36 cellular contexts compared by ENCODE assay signal in the genomic region with DNA sequence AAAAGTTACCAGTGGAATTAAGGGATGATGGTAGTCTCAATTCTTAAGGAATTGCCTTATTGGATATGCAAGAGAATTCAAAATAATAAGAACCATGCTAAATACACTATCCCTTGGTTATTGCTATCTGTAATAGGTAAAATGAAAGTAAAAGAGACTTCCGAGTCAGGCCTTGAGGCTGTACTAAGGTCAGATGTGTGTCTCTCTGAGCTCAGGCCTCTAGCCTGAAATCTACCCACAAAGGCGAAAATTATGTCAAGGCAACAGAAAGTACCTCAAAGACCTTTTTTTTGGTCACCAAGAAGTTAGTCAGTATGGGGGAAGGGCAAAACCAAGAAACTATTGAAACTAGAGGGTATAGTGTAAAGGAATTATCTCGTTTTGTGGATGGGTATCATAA.
"Had no signal": no experiment of that assay in that cellular context is flagged by ENCODE, and none has a peak within 500 bp of the region (broad histone marks: within the 10 kb centered on the region; RNA-seq: fewer than 3 reads in every experiment).

No MANE protein-coding gene starts in this region.

- H3K27me3 ChIP-seq: adrenal gland, body of pancreas, esophagus squamous epithelium had no signal

- H3K27me3 Mint-ChIP-seq: activated B cell treated with CpG ODN at 0.5 μM for 24 hours; activated CD8-positive, alpha-beta T cell treated with anti-CD3 and anti-CD28 coated beads for 36 hours; activated naive CD4-positive, alpha-beta T cell treated with anti-CD3 and anti-CD28 coated beads, Interleukin-2, amount 50 U/mL, for 24 hours; activated naive CD8-positive, alpha-beta T cell treated with anti-CD3 and anti-CD28 coated beads for 36 hours; activated naive CD8-positive, alpha-beta T cell treated with anti-CD3 and anti-CD28 coated beads, Interleukin-2, amount 50 U/mL, for 24 hours; activated T-helper 17 cell treated with anti-CD3 and anti-CD28 coated beads, Interleukin-2, amount 50 U/mL, for 72 hours; T-helper 17 cell had no signal

- H3K4me3 ChIP-seq: adrenal gland, body of pancreas, esophagus squamous epithelium had no signal

- DNase-seq: activated B cell treated with CpG ODN at 0.5 μM for 24 hours; activated CD4-positive, alpha-beta T cell treated with anti-CD3 and anti-CD28 coated beads for 48 hours; activated CD4-positive, alpha-beta T cell treated with anti-CD3 and anti-CD28 coated beads, Interleukin-2, amount 50 U/mL, for 1 hour; activated CD4-positive, alpha-beta T cell treated with anti-CD3 and anti-CD28 coated beads, Interleukin-2, amount 50 U/mL, for 48 hours; activated CD8-positive, alpha-beta memory T cell treated with anti-CD3 and anti-CD28 coated beads for 24 hours; activated CD8-positive, alpha-beta T cell treated with anti-CD3 and anti-CD28 coated beads for 36 hours; activated effector memory CD4-positive, alpha-beta T cell treated with Interleukin-2 at 50 U/mL for 16 hours; activated gamma-delta T cell treated with Interleukin-2 at 50 U/mL for 16 hours; activated naive CD4-positive, alpha-beta T cell treated with Interleukin-2 at 50 U/mL for 16 hours; activated naive CD8-positive, alpha-beta T cell treated with anti-CD3 and anti-CD28 coated beads for 36 hours; activated naive CD8-positive, alpha-beta T cell treated with anti-CD3 and anti-CD28 coated beads, Interleukin-2, amount 50 U/mL, for 24 hours; activated T-cell treated with anti-CD3 and anti-CD28 coated beads, Interleukin-2, amount 50 U/mL, for 4 hours; adrenal gland; amygdala; aorta; body of pancreas; caudate nucleus; cortex of kidney; dermis blood vessel endothelial cell; effector CD8-positive, alpha-beta T cell; esophagus squamous epithelium; foreskin fibroblast; head of caudate nucleus; T-helper 1 cell; T-helper 17 cell; T1000; WERI-Rb-1 had no signal

- FAIRE-seq: colon, endometrium, endothelial cell of umbilical vein, frontal cortex had no signal

- H3K9me3 ChIP-seq: adrenal gland, body of pancreas, esophagus squamous epithelium had no signal

- H3K4me1 ChIP-seq: esophagus squamous epithelium had no signal

- H3K9me3 Mint-ChIP-seq: activated B cell treated with CpG ODN at 0.5 μM for 24 hours; activated naive CD4-positive, alpha-beta T cell treated with anti-CD3 and anti-CD28 coated beads, Interleukin-2, amount 50 U/mL, for 24 hours; activated naive CD8-positive, alpha-beta T cell treated with anti-CD3 and anti-CD28 coated beads for 36 hours; activated naive CD8-positive, alpha-beta T cell treated with anti-CD3 and anti-CD28 coated beads, Interleukin-2, amount 50 U/mL, for 24 hours; activated T-cell treated with anti-CD3 and anti-CD28 coated beads, Interleukin-2, amount 50 U/mL, for 4 hours had no signal

- ATAC-seq: activated CD4-positive, CD25-positive, alpha-beta regulatory T cell treated with anti-CD3 and anti-CD28 coated beads, Interleukin-2, amount 50 U/mL, for 24 hours; activated CD8-positive, alpha-beta T cell treated with anti-CD3 and anti-CD28 coated beads for 36 hours; activated naive CD8-positive, alpha-beta T cell treated with anti-CD3 and anti-CD28 coated beads, Interleukin-2, amount 50 U/mL, for 24 hours; activated T-cell treated with anti-CD3 and anti-CD28 coated beads, Interleukin-2, amount 50 U/mL, for 4 hours; activated T-helper 17 cell treated with anti-CD3 and anti-CD28 coated beads, Interleukin-2, amount 50 U/mL, for 72 hours; body of pancreas; T-helper 17 cell had no signal

- H3K36me3 ChIP-seq: adrenal gland, esophagus squamous epithelium, WERI-Rb-1 had no signal

- H3K27ac Mint-ChIP-seq: activated B cell treated with CpG ODN at 0.5 μM for 24 hours; activated CD8-positive, alpha-beta T cell treated with anti-CD3 and anti-CD28 coated beads for 36 hours; activated naive CD4-positive, alpha-beta T cell treated with anti-CD3 and anti-CD28 coated beads, Interleukin-2, amount 50 U/mL, for 24 hours; activated naive CD8-positive, alpha-beta T cell treated with anti-CD3 and anti-CD28 coated beads for 36 hours; activated naive CD8-positive, alpha-beta T cell treated with anti-CD3 and anti-CD28 coated beads, Interleukin-2, amount 50 U/mL, for 24 hours; activated T-helper 17 cell treated with anti-CD3 and anti-CD28 coated beads, Interleukin-2, amount 50 U/mL, for 72 hours; T-helper 17 cell; T-helper 2 cell treated with Interferon-gamma antibody and Interleukin-4, amounts not matched to agents 5 μg/mL and 100 μg/mL, for 36 hours had no signal

- H3K4me1 Mint-ChIP-seq: activated B cell treated with CpG ODN at 0.5 μM for 24 hours; activated naive CD4-positive, alpha-beta T cell treated with anti-CD3 and anti-CD28 coated beads, Interleukin-2, amount 50 U/mL, for 24 hours; activated naive CD8-positive, alpha-beta T cell treated with anti-CD3 and anti-CD28 coated beads for 36 hours; activated naive CD8-positive, alpha-beta T cell treated with anti-CD3 and anti-CD28 coated beads, Interleukin-2, amount 50 U/mL, for 24 hours; activated T-helper 17 cell treated with anti-CD3 and anti-CD28 coated beads, Interleukin-2, amount 50 U/mL, for 72 hours; T-helper 17 cell had no signal

- H3K27ac ChIP-seq: adrenal gland, body of pancreas, epithelial cell of prostate, esophagus squamous epithelium, WERI-Rb-1 had no signal

- H3K4me3 Mint-ChIP-seq: activated B cell treated with CpG ODN at 0.5 μM for 24 hours; activated CD8-positive, alpha-beta T cell treated with anti-CD3 and anti-CD28 coated beads for 36 hours; activated naive CD4-positive, alpha-beta T cell treated with anti-CD3 and anti-CD28 coated beads, Interleukin-2, amount 50 U/mL, for 24 hours; activated naive CD8-positive, alpha-beta T cell treated with anti-CD3 and anti-CD28 coated beads for 36 hours; activated naive CD8-positive, alpha-beta T cell treated with anti-CD3 and anti-CD28 coated beads, Interleukin-2, amount 50 U/mL, for 24 hours; activated T-cell treated with anti-CD3 and anti-CD28 coated beads, Interleukin-2, amount 50 U/mL, for 4 hours; activated T-helper 17 cell treated with anti-CD3 and anti-CD28 coated beads, Interleukin-2, amount 50 U/mL, for 72 hours; T-helper 17 cell; T-helper 2 cell treated with Interferon-gamma antibody and Interleukin-4, amounts not matched to agents 5 μg/mL and 100 μg/mL, for 36 hours had no signal
